Comparison of ENCODE assay signal across 16 cellular contexts in the genomic region with DNA sequence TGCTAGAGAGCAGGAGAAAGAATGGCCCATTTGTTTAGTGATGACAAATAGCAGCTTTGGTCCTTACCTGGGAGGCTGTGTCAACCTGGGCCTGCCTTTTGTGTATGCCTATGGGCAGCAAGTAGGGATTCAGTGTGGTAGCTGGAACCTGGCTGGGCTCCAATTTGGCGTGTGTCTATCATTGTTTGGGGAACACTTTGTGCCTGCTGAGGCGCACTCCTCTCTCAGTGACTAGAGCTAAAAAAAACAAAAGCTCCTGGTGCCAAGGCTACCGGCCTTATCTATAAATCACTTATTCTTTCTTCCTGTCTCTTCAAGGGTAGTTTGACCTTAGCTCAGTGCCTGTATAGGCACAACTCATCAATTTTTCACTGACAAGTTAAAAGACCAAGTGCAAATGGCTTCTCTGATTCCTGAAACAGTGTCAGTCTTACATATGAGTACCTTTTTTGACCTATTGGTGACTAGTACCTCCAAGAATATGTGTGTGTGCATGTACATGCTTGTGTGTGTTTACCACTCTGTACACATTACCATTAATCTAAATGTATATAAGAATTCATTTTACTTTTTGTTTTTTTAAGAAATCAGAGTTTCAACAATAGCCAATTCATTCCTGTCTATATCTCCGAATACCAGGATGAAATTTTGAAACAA. TPM values are rescaled to one million over a fixed set of nuclear protein-coding genes. Genes with fewer than 3 reads are reported as not detected.
DNase-seq lines count a peak whose midpoint lies in the region; ATAC-seq, FAIRE-seq and TF ChIP-seq lines count a peak whose summit lies in the region.
"Had no signal": no experiment of that assay in that cellular context is flagged by ENCODE, and none has a peak within 500 bp of the region (broad histone marks: within the 10 kb centered on the region; RNA-seq: fewer than 3 reads in every experiment).

No MANE protein-coding gene starts in this region.

- no peak overlapping the region for H3K4me3 ChIP-seq in lung
- H3K4me3 ChIP-seq: dorsolateral prefrontal cortex, tibial nerve had no signal

- FAIRE-seq in GM19239 (lab: Jason Lieb, UNC) = no peak
- FAIRE-seq: GM18507 had no signal

- no peaks in the 10 kb centered on the region for H3K27me3 ChIP-seq in lung (ENCODE audit: control insufficient read depth, insufficient read depth)
- H3K27me3 ChIP-seq: tibial nerve had no signal

- H3K27ac ChIP-seq in lung (ENCODE audit: low read depth in 1 of 2, low read length in 1 of 2) = peak overlapping the region in 1 of 2 donors; percentile 45
- H3K27ac ChIP-seq: dorsolateral prefrontal cortex, tibial nerve had no signal

- no peak for TF ChIP-seq CTCF in lung (IDR thresholded peaks at IDR 0.05; ENCODE audit: control extremely low read depth, extremely low read depth)

- WGBS in lung, 2 donors = 33 to 53% methylated on average over 4 of the region's 4 CpGs

- peaks cover 0 to 8% of the 10 kb centered on the region in 2 donors for H3K4me1 ChIP-seq in lung (ENCODE audit: control insufficient read depth in 2 of 2, insufficient read depth in 2 of 2, low read length in 2 of 2)
- H3K4me1 ChIP-seq: tibial nerve had no signal

- H3K9me3 ChIP-seq in lung (ENCODE audit: control insufficient read depth in 2 of 2, insufficient read depth in 1 of 2, low read length in 1 of 2) = no peaks in the 10 kb centered on the region
- H3K9me3 ChIP-seq: tibial nerve had no signal

- no peaks in the 10 kb centered on the region for H3K36me3 ChIP-seq in lung (ENCODE audit: control insufficient read depth in 2 of 2, insufficient read depth in 2 of 2, low read length in 2 of 2)
- H3K36me3 ChIP-seq: tibial nerve had no signal

- in situ Hi-C loops in ACHN (cut with HindIII; ENCODE audit: low pct_ligation_motif_present, low pct_unique_long_range_greater_than_20kb, low sequenced_read_pairs) = no loop called here

- DNase-seq in Ammon's horn (ENCODE audit: low spot score) (peak; percentile 40), NCI-H2081 treated with DMSO at 0.1 percent for 48 hours (lab: John Stamatoyannopoulos, UW) (peak; percentile 66), fibroblast of gingiva (ENCODE audit: low read depth) (peak; percentile 9), lung (ENCODE audit: low spot score) (peak; percentile 61), cerebellar nuclear complex (lab: John Stamatoyannopoulos, UW) (no peak), ACHN (no peak), GM19239 (ENCODE audit: insufficient read length, low spot score) (no peak)
- DNase-seq: activated CD8-positive, alpha-beta memory T cell treated with anti-CD3 and anti-CD28 coated beads, Interleukin-2, amount 10 ng/mL, durations not matched to agents 7 days and 5 days; activated naive CD8-positive, alpha-beta T cell treated with anti-CD3 and anti-CD28 coated beads, Interleukin-2, amount 10 ng/mL, durations not matched to agents 7 days and 5 days; glutamatergic neuron; NCI-H1048; T-helper 2 cell had no signal

- ATAC-seq in lung (ENCODE audit: insufficient read depth, low FRiP score) (no peak), GM21825 (IDR thresholded peaks at IDR 0.05; ENCODE audit: unreplicated experiment) (no peak)
- ATAC-seq: activated CD8-positive, alpha-beta memory T cell treated with anti-CD3 and anti-CD28 coated beads, Interleukin-2, amount 10 ng/mL, durations not matched to agents 7 days and 5 days had no signal

RNA-seq across cellular contexts. Expression of a gene that starts 54.6 kb away (rescaled TPM):
- under 1 TPM; 0.09 to 0.34 TPM for total RNA-seq in lung
- polyA plus RNA-seq in lung = under 1 TPM; 0.07 to 0.08 TPM
- total RNA-seq: activated CD8-positive, alpha-beta memory T cell treated with anti-CD3 and anti-CD28 coated beads, Interleukin-2, amount 10 ng/mL, durations not matched to agents 7 days and 5 days; activated naive CD8-positive, alpha-beta T cell treated with anti-CD3 and anti-CD28 coated beads, Interleukin-2, amount 10 ng/mL, durations not matched to agents 7 days and 5 days; tibial nerve had no signal

Comparison
In these comparisons a context has a peak if more than half of its experiments do, and no peak if none do; other contexts are left out.
1. DNase-seq: peak in Ammon's horn (single experiment), NCI-H2081 treated with DMSO at 0.1 percent for 48 hours (single experiment), fibroblast of gingiva (single experiment) and lung (single experiment); none in cerebellar nuclear complex (0 of 2), ACHN (single experiment) and GM19239 (single experiment).